ENCODE assay signal across 8 cellular contexts in genomic region chr14:102509744-102510615, GRCh38. TPM values are rescaled to one million over a fixed set of nuclear protein-coding genes. Genes with fewer than 3 reads are reported as not detected.
A peak's percentile ranks its signal among the peaks of the same experiment; 100 is the strongest.
DNase-seq lines count a peak whose midpoint lies in the region; ATAC-seq, FAIRE-seq and TF ChIP-seq lines count a peak whose summit lies in the region.

ANKRD9 (minus strand) TSS chr14:102509776; CDS start chr14:102507889, 1,887 bp downstream.

- no peaks in the 10 kb centered on the region for H3K9me3 Mint-ChIP-seq in IgD-negative memory B cell

- 5 to 6% methylated on average over 9 to 30 of the region's 91 CpGs for WGBS in esophagus squamous epithelium, 2 donors

- peak; percentile 99 for DNase-seq in D341Med (ENCODE audit: low spot score)
- peak; percentile 68 for DNase-seq in RCC 7860 (ENCODE audit: low spot score)
- DNase-seq in activated T-helper 1 cell treated with Interleukin-2 at 50 U/mL for 16 hours (ENCODE audit: low read depth), result peak; percentile 73
- DNase-seq in esophagus squamous epithelium (lab: John Stamatoyannopoulos, UW), result peak; percentile 55
- DNase-seq in myocyte (ENCODE audit: low read depth), result peak; percentile 95
- DNase-seq in stimulated activated CD8-positive, alpha-beta memory T cell treated with anti-CD3 and anti-CD28 coated beads, Interleukin-7, amount 100 ng/mL, for 1 hour (ENCODE audit: low read depth in 2 of 2), result peak; percentile 68 to 76

- H3K9me3 ChIP-seq in esophagus squamous epithelium, result no peaks in the 10 kb centered on the region

- no peaks in the 10 kb centered on the region for H3K27me3 ChIP-seq in esophagus squamous epithelium

- peak within 1 kb of the TSS; percentile 60 to 78 (median 69) for H3K4me3 ChIP-seq in esophagus squamous epithelium

- intact Hi-C loops in esophagus squamous epithelium (cut with DNase I), result loop anchor here (10.0 kb wide), 1 partner anchor 175 kb away; no protein-coding TSS in a partner anchor

- TF ChIP-seq POLR2A in esophagus squamous epithelium (IDR thresholded peaks at IDR 0.05), result peak in 2 of 4 donors; percentile 35 to 66

- TF ChIP-seq CTCF in esophagus squamous epithelium (IDR thresholded peaks at IDR 0.05), result no peak

- peak; percentile 79 for ATAC-seq in GM21576 (IDR thresholded peaks at IDR 0.05; ENCODE audit: unreplicated experiment)

- peak within 1 kb of the TSS; percentile 88 to 95 (median 92) for H3K27ac ChIP-seq in esophagus squamous epithelium

- H3K4me3 Mint-ChIP-seq in IgD-negative memory B cell, result peak within 1 kb of the TSS; percentile 60 to 92 (median 87)

- peak within 1 kb of the TSS; percentile 59 to 89 (median 85) for H3K27ac Mint-ChIP-seq in IgD-negative memory B cell

- FAIRE-seq in RCC 7860 (lab: Jason Lieb, UNC), result no peak

- peaks cover 4 to 6% (median 6%) of the 10 kb centered on the region in 3 donors for H3K4me1 Mint-ChIP-seq in IgD-negative memory B cell

- peaks cover 0 to 27% (median 0%) of the 10 kb centered on the region in 3 donors for H3K36me3 ChIP-seq in esophagus squamous epithelium

- H3K36me3 Mint-ChIP-seq in IgD-negative memory B cell, result peaks cover 2% of the 10 kb centered on the region

- no peaks in the 10 kb centered on the region for H3K27me3 Mint-ChIP-seq in IgD-negative memory B cell

- peaks cover 18 to 34% (median 23%) of the 10 kb centered on the region in 3 donors for H3K4me1 ChIP-seq in esophagus squamous epithelium

RNA-seq across cellular contexts. Expression of gene ANKRD9, which starts in this region (rescaled TPM):
- polyA plus RNA-seq in IgD-negative memory B cell, result 0.93 TPM
- total RNA-seq in esophagus squamous epithelium, result 10 to 100 TPM; 20.0 to 39.0 (median 30.2) TPM
- total RNA-seq in myocyte, result 101 and 113 TPM in 2 replicates
- polyA plus RNA-seq in myocyte (2012), result 17.6 TPM

Comparison
In these comparisons a context has a peak if more than half of its experiments do, and no peak if none do; other contexts are left out.
1. Peak in every context shown above with its lines: DNase-seq, ATAC-seq, H3K4me3 ChIP-seq and H3K27ac ChIP-seq.